Comparison of ENCODE assay signal across 18 cellular contexts in genomic region chr3:53217175-53217574, GRCh38. TPM values are rescaled to one million over a fixed set of nuclear protein-coding genes. Genes with fewer than 3 reads are reported as not detected.
DNase-seq lines count a peak whose midpoint lies in the region; TF ChIP-seq lines count a peak whose summit lies in the region.
"Had no signal": no experiment of that assay in that cellular context is flagged by ENCODE, and none has a peak within 500 bp of the region (broad histone marks: within the 10 kb centered on the region; RNA-seq: fewer than 3 reads in every experiment).

No MANE protein-coding gene starts in this region.

- H3K27ac ChIP-seq in endodermal cell (ENCODE audit: low read depth, low read length): no peak overlapping the region
- H3K27ac ChIP-seq in esophagus squamous epithelium: no peak overlapping the region
- H3K27ac ChIP-seq: 22Rv1, BLaER1 had no signal

- TF ChIP-seq POLR2A in esophagus squamous epithelium (IDR thresholded peaks at IDR 0.05): no peak

- H3K4me1 Mint-ChIP-seq in endodermal cell: peaks cover 12% of the 10 kb centered on the region
- H3K4me1 Mint-ChIP-seq: GM23338 had no signal

- peak overlapping the region; percentile 82 for H3K27ac Mint-ChIP-seq in endodermal cell
- H3K27ac Mint-ChIP-seq: CD4-positive, CD25-positive, alpha-beta regulatory T cell; CD8-positive, alpha-beta memory T cell; GM23338; HFFc6 had no signal

- H3K27me3 ChIP-seq in H7 (ENCODE audit: control insufficient read depth, insufficient read depth, low read length) (no peaks in the 10 kb centered on the region), endodermal cell (ENCODE audit: control insufficient read depth, insufficient read depth, low read length, poor library complexity, severe bottlenecking) (no peaks in the 10 kb centered on the region), esophagus squamous epithelium (no peaks in the 10 kb centered on the region)
- H3K27me3 ChIP-seq: BLaER1 had no signal

- H3K36me3 ChIP-seq in H7 (replicated peaks; ENCODE audit: control insufficient read depth, insufficient read depth, low read length) (no peaks in the 10 kb centered on the region), endodermal cell (ENCODE audit: control insufficient read depth, insufficient read depth, low read length) (no peaks in the 10 kb centered on the region), esophagus squamous epithelium (no peaks in the 10 kb centered on the region)

- no peak overlapping the region for H3K9ac ChIP-seq in endodermal cell (ENCODE audit: extremely low read depth, low read length, poor library complexity, severe bottlenecking)
- H3K9ac ChIP-seq: BLaER1 had no signal

- no peaks in the 10 kb centered on the region for H3K9me3 Mint-ChIP-seq in endodermal cell
- H3K9me3 Mint-ChIP-seq: CD4-positive, CD25-positive, alpha-beta regulatory T cell; CD8-positive, alpha-beta memory T cell; HFFc6 had no signal

- H3K4me1 ChIP-seq in endodermal cell (ENCODE audit: control insufficient read depth, insufficient read depth, low read length): no peaks in the 10 kb centered on the region
- H3K4me1 ChIP-seq in esophagus squamous epithelium: peaks cover 0 to 8% (median 0%) of the 10 kb centered on the region in 3 donors
- H3K4me1 ChIP-seq: BLaER1, Caco-2 had no signal

- DNase-seq in NCI-H82 (lab: John Stamatoyannopoulos, UW) (peak; percentile 51), NCI-H82 treated with DMSO at 0.1 percent for 48 hours (lab: John Stamatoyannopoulos, UW; ENCODE audit: unreplicated experiment) (no peak), H7 (peak; percentile 22), endodermal cell (peak; percentile 60), posterior vena cava (ENCODE audit: low spot score) (peak; percentile 29), NCI-H187 (lab: John Stamatoyannopoulos, UW) (no peak), T1000 (lab: John Stamatoyannopoulos, UW) (no peak), esophagus squamous epithelium (lab: John Stamatoyannopoulos, UW) (no peak)
- DNase-seq: CD4-positive, CD25-positive, alpha-beta regulatory T cell; CD8-positive, alpha-beta memory T cell; DMS153; DMS79; GDM1; HFFc6 had no signal

- H3K9me3 ChIP-seq in endodermal cell (ENCODE audit: control insufficient read depth, low read length) (peaks cover 6% of the 10 kb centered on the region), esophagus squamous epithelium (no peaks in the 10 kb centered on the region)
- H3K9me3 ChIP-seq: BLaER1, Caco-2 had no signal

- 73 to 100% methylated on average over 1 to 2 of the region's 2 CpGs for WGBS in endodermal cell (ENCODE audit: insufficient coverage in 1 of 2, insufficient read length in 1 of 2), 2 experiments
- WGBS in esophagus squamous epithelium, 2 donors: 58 to 67% methylated on average over 2 of the region's 2 CpGs

- H3K4me3 ChIP-seq in H7 (ENCODE audit: insufficient read depth, low read depth, low read length) (no peak overlapping the region), endodermal cell (ENCODE audit: low read length) (peak overlapping the region; percentile 17), esophagus squamous epithelium (no peak overlapping the region)
- H3K4me3 ChIP-seq: BLaER1, GM23338 had no signal

- H3K4me3 Mint-ChIP-seq in endodermal cell: no peak overlapping the region
- H3K4me3 Mint-ChIP-seq: CD4-positive, CD25-positive, alpha-beta regulatory T cell; CD8-positive, alpha-beta memory T cell; GM23338; HFFc6 had no signal

- H3K27me3 Mint-ChIP-seq in endodermal cell (ENCODE audit: insufficient read depth): no peaks in the 10 kb centered on the region

- TF ChIP-seq CTCF in endodermal cell (conservative IDR thresholded peaks at IDR 0.05) (no peak), esophagus squamous epithelium (IDR thresholded peaks at IDR 0.05) (no peak)

- H3K36me3 Mint-ChIP-seq in endodermal cell (ENCODE audit: low read depth): peaks cover 3% of the 10 kb centered on the region
- H3K36me3 Mint-ChIP-seq: CD4-positive, CD25-positive, alpha-beta regulatory T cell had no signal

- intact Hi-C loops in posterior vena cava (cut with DNase I) (no loop called here), esophagus squamous epithelium (cut with DNase I) (no loop called here)

RNA-seq across cellular contexts. Expression of gene TKT, which starts 38.6 kb away (rescaled TPM):
- 1,918 and 2,169 TPM in 2 replicates for total RNA-seq in H7 (2014; rRNA removed; shearing (Covaris generic))
- total RNA-seq in endodermal cell (100 to 1,000 TPM; 373 to 472 TPM), posterior vena cava (100 to 1,000 TPM; 123 to 125 TPM), esophagus squamous epithelium (100 to 1,000 TPM; 497 to 698 (median 627) TPM)
- polyA plus RNA-seq in endodermal cell (2013, experiment 1 of 2): 576 TPM
- polyA plus RNA-seq in endodermal cell (2013, experiment 2 of 2): 503 TPM

RNA-seq across cellular contexts. Expression of gene PRKCD, which starts 56.2 kb away (rescaled TPM):
- 2.9 and 3.1 TPM in 2 replicates for total RNA-seq in H7 (2014; rRNA removed; shearing (Covaris generic))
- 10 to 100 TPM; 19.9 to 26.6 TPM for total RNA-seq in endodermal cell
- polyA plus RNA-seq in endodermal cell (2013, experiment 1 of 2): 14.3 TPM
- polyA plus RNA-seq in endodermal cell (2013, experiment 2 of 2): 15.7 TPM
- 10 to 100 TPM; 34.1 to 36.3 TPM for total RNA-seq in posterior vena cava
- total RNA-seq in esophagus squamous epithelium: 10 to 100 TPM in 3 of 4 donors, 1 to 10 TPM in 1; 8.8 to 21.5 (median 20.1) TPM

Comparison
In these comparisons a context has a peak if more than half of its experiments do, and no peak if none do; other contexts are left out.
1. DNase-seq: peak in NCI-H82 (single experiment), H7 (single experiment), endodermal cell (single experiment) and posterior vena cava (single experiment); none in NCI-H82 treated with DMSO at 0.1 percent for 48 hours (single experiment), NCI-H187 (0 of 2), T1000 (single experiment) and esophagus squamous epithelium (single experiment).